Comparison of ENCODE assay signal across 9 cellular contexts in genomic region chr17:61335845-61336655, GRCh38.
DNase-seq lines count a peak whose midpoint lies in the region; ATAC-seq and TF ChIP-seq lines count a peak whose summit lies in the region.
"Had no signal": no experiment of that assay in that cellular context is flagged by ENCODE, and none has a peak within 500 bp of the region (broad histone marks: within the 10 kb centered on the region; RNA-seq: fewer than 3 reads in every experiment).

No MANE protein-coding gene starts in this region.

- no peaks in the 10 kb centered on the region for H3K27me3 ChIP-seq in Panc1 (ENCODE audit: control insufficient read depth, insufficient read depth, low read length)
- no peaks in the 10 kb centered on the region for H3K27me3 ChIP-seq in hepatocyte
- H3K27me3 ChIP-seq in tibial artery: no peaks in the 10 kb centered on the region

- no peaks in the 10 kb centered on the region for H3K79me2 ChIP-seq in hepatocyte

- no peaks in the 10 kb centered on the region for H3K36me3 Mint-ChIP-seq in glutamatergic neuron (ENCODE audit: unreplicated experiment)

- H3K27ac Mint-ChIP-seq in glutamatergic neuron (ENCODE audit: unreplicated experiment): no peak overlapping the region

- CTCF ChIA-PET in Panc1 (lab: Charles Lee): interaction anchor here (0.7 kb wide), 1 partner anchor 13 kb away, joined by 3 read pairs; no protein-coding TSS in a partner anchor

- BruUV-seq in Panc1 (replicated peaks; lab: Mats Ljungman, UMichigan): no TSS peak

- no peaks in the 10 kb centered on the region for H3K9me2 ChIP-seq in hepatocyte (replicated peaks; ENCODE audit: insufficient read depth)

- H3K4me3 ChIP-seq in Panc1 (ENCODE audit: low read depth in 2 of 2, low read length in 2 of 2): peak overlapping the region in 1 of 2 experiments; percentile 11; a peak in 1 of 4 replicates
- H3K4me3 ChIP-seq in hepatocyte: no peak overlapping the region
- no peak overlapping the region for H3K4me3 ChIP-seq in tibial artery

- no peaks in the 10 kb centered on the region for H3K36me3 ChIP-seq in Panc1 (ENCODE audit: control insufficient read depth, insufficient read depth, low read length)
- no peaks in the 10 kb centered on the region for H3K36me3 ChIP-seq in hepatocyte (replicated peaks; ENCODE audit: insufficient read depth, low read depth)
- H3K36me3 ChIP-seq in tibial artery: no peaks in the 10 kb centered on the region

- peaks cover 2% of the 10 kb centered on the region for H3K9me3 Mint-ChIP-seq in glutamatergic neuron (ENCODE audit: unreplicated experiment)

- H4K20me1 ChIP-seq in hepatocyte (ENCODE audit: insufficient read depth, poor library complexity, severe bottlenecking): no peaks in the 10 kb centered on the region

- H3K4me3 Mint-ChIP-seq in glutamatergic neuron (ENCODE audit: unreplicated experiment): no peak overlapping the region

- peaks cover 32% of the 10 kb centered on the region for H3K4me1 ChIP-seq in Panc1 (ENCODE audit: control insufficient read depth, insufficient read depth, low read length)
- peaks cover 28% of the 10 kb centered on the region for H3K4me1 ChIP-seq in hepatocyte (ENCODE audit: insufficient read depth)
- H3K4me1 ChIP-seq in tibial artery: peaks cover 0 to 71% (median 50%) of the 10 kb centered on the region in 4 donors

- H3K27ac ChIP-seq in Panc1 (ENCODE audit: low read length) (peak overlapping the region; percentile 40), hepatocyte (peak overlapping the region; percentile 68), tibial artery (peak overlapping the region; percentile 38 to 76)

- intact Hi-C loops in Panc1 (cut with micrococcal nuclease; ENCODE audit: unreplicated experiment): no loop called here
- intact Hi-C loops in tibial artery (cut with DNase I; ENCODE audit: low total_unique reads): no loop called here

- H3K4me2 ChIP-seq in hepatocyte: peak overlapping the region; percentile 38

- WGBS in hepatocyte (ENCODE audit: low lambda C conversion rate, missing lambda C conversion rate): 50% methylated on average over 16 of the region's 16 CpGs

- no peak overlapping the region for H2AFZ ChIP-seq in hepatocyte

- no peak for TF ChIP-seq CTCF in Panc1 (IDR thresholded peaks at IDR 0.05)
- TF ChIP-seq CTCF in hepatocyte (IDR thresholded peaks at IDR 0.05; ENCODE audit: poor library complexity): no peak
- TF ChIP-seq CTCF in tibial artery (IDR thresholded peaks at IDR 0.05): no peak
- no peak for TF ChIP-seq CTCF in glutamatergic neuron (IDR thresholded peaks at IDR 0.05; ENCODE audit: partially characterized antibody, unreplicated experiment)

- H3K4me1 Mint-ChIP-seq in glutamatergic neuron (ENCODE audit: low read depth, unreplicated experiment): peaks cover 4% of the 10 kb centered on the region

- no peaks in the 10 kb centered on the region for H3K9me3 ChIP-seq in Panc1 (ENCODE audit: control insufficient read depth, insufficient read depth, low read depth, low read length)
- no peaks in the 10 kb centered on the region for H3K9me3 ChIP-seq in hepatocyte (ENCODE audit: low read depth)
- H3K9me3 ChIP-seq in tibial artery: no peaks in the 10 kb centered on the region

- peaks cover 3% of the 10 kb centered on the region for H3K27me3 Mint-ChIP-seq in glutamatergic neuron (ENCODE audit: unreplicated experiment)

- DNase-seq in NCI-H1436 treated with DMSO at 0.1 percent for 48 hours (lab: John Stamatoyannopoulos, UW) (peak; percentile 54), Panc1 (ENCODE audit: low read depth, low spot score) (no peak), hepatocyte (ENCODE audit: low spot score) (peak; percentile 47), tibial artery (no peak), CD1c-positive myeloid dendritic cell (ENCODE audit: extremely low spot score) (no peak), glutamatergic neuron (no peak), activated gamma-delta T cell treated with Interleukin-2 at 50 U/mL for 16 hours (no peak)
- DNase-seq: MV-4-11 had no signal

- ATAC-seq in Panc1: peak; percentile 69
- ATAC-seq in GM21723 (IDR thresholded peaks at IDR 0.05; ENCODE audit: unreplicated experiment): no peak

- POLR2A ChIA-PET in Panc1 (lab: Charles Lee): interaction anchor here (0.6 kb wide), 1 partner anchor 250 kb away, joined by 3 read pairs; no protein-coding TSS in a partner anchor

- in situ Hi-C loops in Panc1 (cut with HindIII; ENCODE audit: low pct_unique_long_range_greater_than_20kb, low sequenced_read_pairs): no loop called here

Comparison
In these comparisons a context has a peak if more than half of its experiments do, and no peak if none do; other contexts are left out.
1. DNase-seq: peak in NCI-H1436 treated with DMSO at 0.1 percent for 48 hours (single experiment) and hepatocyte (single experiment); none in Panc1 (single experiment), tibial artery (0 of 2), CD1c-positive myeloid dendritic cell (single experiment), glutamatergic neuron (single experiment) and activated gamma-delta T cell treated with Interleukin-2 at 50 U/mL for 16 hours (single experiment).
2. Peak in every context shown above with its lines, with median percentiles within 50 percentile points of each other: H3K27ac ChIP-seq.